ENCODE assay signal across 10 cellular contexts in the genomic region with DNA sequence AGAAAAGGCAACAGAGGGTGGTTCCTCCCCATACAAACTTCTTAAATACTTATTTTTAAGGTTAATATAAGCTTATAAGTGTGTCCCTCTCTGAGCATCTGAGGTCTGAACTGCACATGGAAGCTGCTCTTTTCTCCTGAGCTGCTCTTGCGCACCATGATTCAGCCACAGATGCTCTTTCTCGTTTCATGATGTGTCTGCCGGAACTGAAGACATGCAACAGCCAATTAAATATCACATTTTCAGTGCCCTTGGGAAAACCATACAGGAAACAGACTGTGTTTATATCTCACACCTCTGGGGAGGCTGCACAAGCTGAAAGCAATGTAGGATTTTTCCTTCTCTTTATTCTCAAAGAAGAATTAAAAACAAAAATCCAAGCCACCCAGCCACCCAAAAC.
DNase-seq lines count a peak whose midpoint lies in the region; ATAC-seq and TF ChIP-seq lines count a peak whose summit lies in the region.
"Had no signal": no experiment of that assay in that cellular context is flagged by ENCODE, and none has a peak within 500 bp of the region (broad histone marks: within the 10 kb centered on the region; RNA-seq: fewer than 3 reads in every experiment).

No MANE protein-coding gene starts in this region.

- H3K9me3 Mint-ChIP-seq in nephron (no peaks in the 10 kb centered on the region), CD14-positive monocyte (no peaks in the 10 kb centered on the region)

- TF ChIP-seq CTCF in nephron (IDR thresholded peaks at IDR 0.05; ENCODE audit: unreplicated experiment in 3 of 3) (no peak), CD14-positive monocyte (IDR thresholded peaks at IDR 0.05) (no peak)

- H3K36me3 Mint-ChIP-seq in nephron (ENCODE audit: low read depth): no peaks in the 10 kb centered on the region
- H3K36me3 Mint-ChIP-seq in CD14-positive monocyte: no peaks in the 10 kb centered on the region
- H3K36me3 Mint-ChIP-seq: IgD-negative memory B cell had no signal

- intact Hi-C loops in CD14-positive monocyte (cut with micrococcal nuclease): no loop called here

- H3K27me3 Mint-ChIP-seq in nephron (ENCODE audit: low read depth) (no peaks in the 10 kb centered on the region), CD14-positive monocyte (ENCODE audit: low read depth in 3 of 3) (no peaks in the 10 kb centered on the region)

- H3K4me3 Mint-ChIP-seq in nephron (no peak overlapping the region), CD14-positive monocyte (no peak overlapping the region)

- DNase-seq in NOMO-1 treated with DMSO at 0.1 percent for 48 hours (lab: John Stamatoyannopoulos, UW; ENCODE audit: unreplicated experiment): peak; percentile 18
- DNase-seq in NOMO-1 treated with dmso at 0.1 percent for 144 hours (lab: John Stamatoyannopoulos, UW; ENCODE audit: unreplicated experiment): no peak
- peak; percentile 46 for DNase-seq in LHCN-M2 (ENCODE audit: low read depth)
- no peak for DNase-seq in GM19240 (ENCODE audit: insufficient read length, low spot score)
- no peak for DNase-seq in CD14-positive monocyte (ENCODE audit: low spot score)
- DNase-seq in nucleus accumbens (lab: John Stamatoyannopoulos, UW): no peak

- H3K27ac Mint-ChIP-seq in nephron (peak overlapping the region in 2 of 3 experiments; percentile 29 to 34), CD14-positive monocyte (no peak overlapping the region)
- H3K27ac Mint-ChIP-seq: IgD-negative memory B cell had no signal

- peak; percentile 86 for ATAC-seq in GM21786 (IDR thresholded peaks at IDR 0.05; ENCODE audit: unreplicated experiment)
- ATAC-seq: A549 had no signal

- peaks cover 19% of the 10 kb centered on the region for H3K4me1 Mint-ChIP-seq in nephron
- H3K4me1 Mint-ChIP-seq in CD14-positive monocyte: no peaks in the 10 kb centered on the region

Comparison
In these comparisons a context has a peak if more than half of its experiments do, and no peak if none do; other contexts are left out.
1. DNase-seq: peak in NOMO-1 treated with DMSO at 0.1 percent for 48 hours (single experiment) and LHCN-M2 (single experiment); none in NOMO-1 treated with dmso at 0.1 percent for 144 hours (single experiment), GM19240 (single experiment), CD14-positive monocyte (single experiment) and nucleus accumbens (0 of 56).
2. H3K27ac Mint-ChIP-seq: peak in nephron (2 of 3); none in CD14-positive monocyte (0 of 7).